1 cellular context compared by ENCODE assay signal in genomic region chr5:138575194-138576015, GRCh38.
TF ChIP-seq lines count a peak whose summit lies in the region.

HSPA9 (minus strand) TSS chr5:138575401; CDS start chr5:138575318, 83 bp downstream.

TF ChIP-seq in K562, 482 proteins besides CTCF, POLR2A, EP300 and RAD21 (continued from another document and continues in another):
- TF ChIP-seq ZNF445 (CRISPR knock-in tag; IDR thresholded peaks at IDR 0.05; ENCODE audit: low read depth) (no peak), FOXM1 (IDR thresholded peaks at IDR 0.05; ENCODE audit: low read depth) (peak; percentile 75), FOXM1 (CRISPR knock-in tag; IDR thresholded peaks at IDR 0.05; ENCODE audit: low read depth) (no peak), ZBTB8A (IDR thresholded peaks at IDR 0.05; ENCODE audit: partially characterized antibody) (no peak), GTF2B (IDR thresholded peaks at IDR 0.05; ENCODE audit: extremely low read depth, insufficient read length) (no peak), IRF9 (tag; IDR thresholded peaks at IDR 0.05) (peak; percentile 82), ZNF134 (CRISPR knock-in tag; conservative IDR thresholded peaks at IDR 0.05) (no peak), GTF2A2 (tag; IDR thresholded peaks at IDR 0.05) (0 out of 2 replicates have a peak, but pooled peaks have one; percentile 20), MGA (IDR thresholded peaks at IDR 0.05) (peak; percentile 98), CXXC5 (CRISPR knock-in tag; IDR thresholded peaks at IDR 0.05) (peak; percentile 96), NR3C1 (CRISPR knock-in tag; IDR thresholded peaks at IDR 0.05) (0 out of 2 replicates have a peak, but pooled peaks have one; percentile 76), ZBTB26 (CRISPR knock-in tag; IDR thresholded peaks at IDR 0.05) (peak; percentile 77; the same call in 1 of the 2 replicates), ZKSCAN8 (CRISPR knock-in tag; IDR thresholded peaks at IDR 0.05) (no peak), ZNF197 (CRISPR knock-in tag; IDR thresholded peaks at IDR 0.05; ENCODE audit: low read depth) (peak; percentile 27; the same call in 1 of the 2 replicates), SRSF3 (IDR thresholded peaks at IDR 0.05; ENCODE audit: insufficient read depth, low read length) (peak; percentile 100), ZNF592 (IDR thresholded peaks at IDR 0.05) (peak; percentile 99), HMBOX1 (IDR thresholded peaks at IDR 0.05) (peak; percentile 37; the same call in 1 of the 2 replicates), RUNX1 (IDR thresholded peaks at IDR 0.05; ENCODE audit: low read depth) (no peak; the same call in 1 of the 2 replicates), IRF2 (CRISPR knock-in tag; IDR thresholded peaks at IDR 0.05) (no peak), CHCHD3 (CRISPR knock-in tag; IDR thresholded peaks at IDR 0.05) (no peak), ZNF175 (CRISPR knock-in tag; IDR thresholded peaks at IDR 0.05; ENCODE audit: low read depth) (peak; percentile 80), ZNF668 (CRISPR knock-in tag; IDR thresholded peaks at IDR 0.05) (no peak; the same call in 1 of the 2 replicates), ARNT (IDR thresholded peaks at IDR 0.05) (0 out of 4 replicates have a peak, but pooled peaks of 1 of the 2 experiments have one; percentile 34), ZNF263 (CRISPR knock-in tag; IDR thresholded peaks at IDR 0.05; ENCODE audit: borderline replicate concordance) (peak; percentile 53; the same call in 1 of the 2 replicates), FOXJ2 (tag; IDR thresholded peaks at IDR 0.05) (peak; percentile 90), FOXA1 (IDR thresholded peaks at IDR 0.05; ENCODE audit: borderline replicate concordance) (no peak), TFAP4 (CRISPR knock-in tag; IDR thresholded peaks at IDR 0.05; ENCODE audit: borderline replicate concordance) (peak; percentile 82), ELF4 (CRISPR knock-in tag; IDR thresholded peaks at IDR 0.05) (peak; percentile 66), MEF2A (IDR thresholded peaks at IDR 0.05; ENCODE audit: control insufficient read depth, low read depth, low read length) (no peak), HEY1 (CRISPR knock-in tag; IDR thresholded peaks at IDR 0.05; ENCODE audit: borderline replicate concordance) (no peak), ZBED1 (IDR thresholded peaks at IDR 0.05) (no peak; the same call in 1 of the 2 replicates), ATF2 (CRISPR knock-in tag; IDR thresholded peaks at IDR 0.05) (no peak), SRSF7 (optimal IDR thresholded peaks at IDR 0.05; ENCODE audit: low read depth, low read length) (no peak), ZNF695 (CRISPR knock-in tag; IDR thresholded peaks at IDR 0.05) (no peak; the same call in 1 of the 2 replicates), TAF1 (IDR thresholded peaks at IDR 0.05; ENCODE audit: control insufficient read depth, extremely low read depth, insufficient read depth, low read length, severe bottlenecking) (peak; percentile 96), PPARD (CRISPR knock-in tag; IDR thresholded peaks at IDR 0.05) (no peak)
